3 cellular contexts compared by ENCODE assay signal in the genomic region with DNA sequence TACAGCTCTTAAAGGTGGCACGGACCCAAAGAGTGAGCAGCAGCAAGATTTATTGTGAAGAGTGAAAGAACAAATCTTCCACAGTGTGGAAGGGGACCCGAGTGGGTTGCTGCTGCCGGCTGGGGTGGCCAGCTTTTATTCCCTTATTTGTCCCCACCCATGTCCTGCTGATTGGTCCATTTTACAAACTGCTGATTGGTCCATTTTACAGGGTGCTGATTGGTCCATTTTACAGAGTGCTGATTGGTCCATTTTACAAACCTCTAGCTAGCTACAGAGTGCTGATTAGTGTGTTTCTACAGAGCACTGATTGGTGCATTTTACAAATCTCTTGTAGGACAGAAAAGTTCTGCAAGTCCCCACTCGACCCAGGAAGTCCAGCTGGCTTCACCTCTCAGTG.
TF ChIP-seq lines count a peak whose summit lies in the region.

No MANE protein-coding gene starts in this region.

TF ChIP-seq in A549, 52 proteins besides CTCF, POLR2A, EP300 and RAD21:
- TF ChIP-seq MAFK (IDR thresholded peaks at IDR 0.05; ENCODE audit: partially characterized antibody): peak; percentile 82

TF ChIP-seq in K562, 482 proteins besides CTCF, POLR2A, EP300 and RAD21:
- TF ChIP-seq C11orf30 (IDR thresholded peaks at IDR 0.05; ENCODE audit: low read depth): peak; percentile 60
- peak; percentile 64 for TF ChIP-seq MAFG (tag; conservative IDR thresholded peaks at IDR 0.05)
- peak; percentile 86 for TF ChIP-seq ZNF316 (IDR thresholded peaks at IDR 0.05)

TF ChIP-seq in HepG2, 621 proteins besides CTCF, POLR2A, EP300 and RAD21:
- TF ChIP-seq NFYC (CRISPR knock-in tag; IDR thresholded peaks at IDR 0.05): peak; percentile 21; the same call in 1 of the 2 replicates
- peak; percentile 50; the same call in 1 of the 2 replicates for TF ChIP-seq MAFF (IDR thresholded peaks at IDR 0.05; ENCODE audit: low read depth, low read length)
- TF ChIP-seq NFYB (CRISPR knock-in tag; IDR thresholded peaks at IDR 0.05): peak; percentile 55
- peak in 1 of 2 experiments; percentile 32; a peak in 3 of 4 replicates for TF ChIP-seq MAFK (conservative IDR thresholded peaks at IDR 0.05 in 1 of 2, IDR thresholded peaks at IDR 0.05 in 1 of 2; ENCODE audit: low read length in 2 of 2)
